11 cellular contexts compared by ENCODE assay signal in the genomic region with DNA sequence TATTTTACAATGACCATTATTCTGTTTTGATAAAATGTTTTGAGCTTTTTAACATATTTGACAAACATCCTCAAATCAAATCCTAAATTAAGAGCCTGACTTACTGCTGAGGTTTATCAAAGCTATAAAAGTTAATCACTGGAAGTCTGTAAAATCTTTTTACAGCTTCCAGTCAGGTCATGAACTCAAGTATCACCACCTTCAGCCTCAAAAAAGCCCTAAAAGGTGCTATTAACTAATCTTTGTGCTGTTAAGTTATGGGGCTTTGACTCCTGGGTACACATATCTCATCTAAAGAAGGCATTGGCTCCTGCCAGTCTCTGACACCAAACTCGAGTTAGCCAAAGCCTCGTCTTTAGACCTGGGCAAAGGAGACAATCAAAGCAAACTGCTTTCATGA. TPM values are rescaled to one million over a fixed set of nuclear protein-coding genes. Genes with fewer than 3 reads are reported as not detected.
"Had no signal": no experiment of that assay in that cellular context is flagged by ENCODE, and none has a peak within 500 bp of the region (broad histone marks: within the 10 kb centered on the region; RNA-seq: fewer than 3 reads in every experiment).

No MANE protein-coding gene starts in this region.

- DNase-seq: GM23248, GOT3, H7, KBM-7 had no signal

- ATAC-seq: HCT116, HepG2 had no signal

- H3K4me3 ChIP-seq: GM23248, HAP-1 had no signal

- FAIRE-seq: HepG2 had no signal

- H3K36me3 ChIP-seq: HAP-1 had no signal

- H3K27ac ChIP-seq: GM23248, HL-60 had no signal

RNA-seq across cellular contexts. Expression of gene APOBEC3A, which starts 51.4 kb away (rescaled TPM):
- total RNA-seq: GM23248, H4, H7, HepG2, HT1080 had no signal
- polyA plus RNA-seq: GM23248, HepG2, IgD-negative memory B cell had no signal
